In genomic region chr13:62799931-62800436, GRCh38 we compare ENCODE assay signal across 17 cellular contexts.
DNase-seq lines count a peak whose midpoint lies in the region; ATAC-seq, FAIRE-seq and TF ChIP-seq lines count a peak whose summit lies in the region.
"Had no signal": no experiment of that assay in that cellular context is flagged by ENCODE, and none has a peak within 500 bp of the region (broad histone marks: within the 10 kb centered on the region; RNA-seq: fewer than 3 reads in every experiment).

No MANE protein-coding gene starts in this region.

- no peaks in the 10 kb centered on the region for H3K79me2 ChIP-seq in Karpas-422 (ENCODE audit: low read length)
- no peaks in the 10 kb centered on the region for H3K79me2 ChIP-seq in H1 (ENCODE audit: control insufficient read depth in 1 of 2, insufficient read depth in 2 of 2, low read length in 2 of 2)

- CTCF ChIA-PET in H1 (lab: Charles Lee; ENCODE audit: partially characterized antibody): interaction anchor here (0.6 to 0.8 kb wide), 2 partner anchors 13 to 288 kb away, joined by 3 read pairs; no protein-coding TSS in a partner anchor

- no peaks in the 10 kb centered on the region for H3K23me2 ChIP-seq in H1 (ENCODE audit: low read depth, low read length)

- H3K23ac ChIP-seq in H1 (ENCODE audit: insufficient read length): no peak overlapping the region

- POLR2A ChIA-PET in H1 (lab: Charles Lee; ENCODE audit: partially characterized antibody): no interaction called here

- no peaks in the 10 kb centered on the region for H3K27me3 ChIP-seq in Karpas-422 (ENCODE audit: low read length)
- H3K27me3 ChIP-seq in H1 (replicated peaks in 1 of 4; ENCODE audit: control insufficient read depth in 3 of 4, extremely low read depth in 1 of 4, insufficient read depth in 3 of 4, low read length in 3 of 4): no peaks in the 10 kb centered on the region

- no peak overlapping the region for H4K91ac ChIP-seq in H1 (replicated peaks; ENCODE audit: insufficient read length, low read length)

- no peaks in the 10 kb centered on the region for H3K9me3 ChIP-seq in Karpas-422 (ENCODE audit: low read length)
- H3K9me3 ChIP-seq in H1 (ENCODE audit: insufficient read depth in 2 of 2, low read depth in 1 of 2, low read length in 1 of 2): no peaks in the 10 kb centered on the region

- TF ChIP-seq POLR2A in H1 (IDR thresholded peaks at IDR 0.05; ENCODE audit: control extremely low read depth in 1 of 2, low read depth in 2 of 2, low read length in 2 of 2): no peak

- TF ChIP-seq CTCF in H1 (IDR thresholded peaks at IDR 0.05; ENCODE audit: control extremely low read depth in 1 of 3, insufficient read depth in 1 of 3, low read depth in 1 of 3, low read length in 3 of 3) (no peak), omental fat pad (IDR thresholded peaks at IDR 0.05) (no peak), mesothelial cell of epicardium (IDR thresholded peaks at IDR 0.05; ENCODE audit: unreplicated experiment) (no peak)

- H3K4me2 ChIP-seq in Karpas-422 (ENCODE audit: low read depth, low read length, poor library complexity, severe bottlenecking) (no peak overlapping the region), H1 (ENCODE audit: insufficient read depth in 1 of 2, low read depth in 2 of 2, low read length in 2 of 2) (no peak overlapping the region)

- H3K27ac ChIP-seq in Karpas-422 (ENCODE audit: low read length) (no peak overlapping the region), H1 (ENCODE audit: low read depth, low read length) (no peak overlapping the region)

- ATAC-seq in omental fat pad (ENCODE audit: low FRiP score) (peak; percentile 48), GM21515 (IDR thresholded peaks at IDR 0.05; ENCODE audit: unreplicated experiment) (no peak)
- ATAC-seq: HepG2 had no signal

- no peaks in the 10 kb centered on the region for H3K9me3 Mint-ChIP-seq in mesothelial cell of epicardium
- H3K9me3 Mint-ChIP-seq: CD4-positive, alpha-beta T cell had no signal

- no peaks in the 10 kb centered on the region for H3K36me3 ChIP-seq in Karpas-422 (ENCODE audit: insufficient read depth, low read length)
- no peaks in the 10 kb centered on the region for H3K36me3 ChIP-seq in H1 (ENCODE audit: control insufficient read depth in 2 of 4, insufficient read depth in 4 of 4, low read length in 3 of 4)

- H2BK120ac ChIP-seq in H1 (replicated peaks; ENCODE audit: low read depth, low read length): no peak overlapping the region

- H2BK15ac ChIP-seq in H1 (ENCODE audit: low read length): no peak overlapping the region

- no peak overlapping the region for H3K9ac ChIP-seq in Karpas-422 (ENCODE audit: low read length)
- H3K9ac ChIP-seq in H1 (replicated peaks in 1 of 4; ENCODE audit: extremely low read depth in 1 of 4, low read depth in 3 of 4, low read length in 3 of 4): no peak overlapping the region

- H2BK20ac ChIP-seq in H1 (ENCODE audit: low read length): no peak overlapping the region

- no peaks in the 10 kb centered on the region for H3K4me1 Mint-ChIP-seq in mesothelial cell of epicardium
- H3K4me1 Mint-ChIP-seq: B cell had no signal

- H2BK12ac ChIP-seq in H1 (ENCODE audit: low read depth, low read length): no peak overlapping the region

- H3K14ac ChIP-seq in H1 (ENCODE audit: insufficient read length): no peak overlapping the region

- TF ChIP-seq RAD21 in H1 (IDR thresholded peaks at IDR 0.05 in 1 of 2, conservative IDR thresholded peaks at IDR 0.05 in 1 of 2; ENCODE audit: low read depth in 2 of 2, low read length in 2 of 2): no peak

- H3K4me3 ChIP-seq in Karpas-422 (ENCODE audit: low read length): no peak overlapping the region
- H3K4me3 ChIP-seq in H1 (ENCODE audit: extremely low read depth in 1 of 4, insufficient read depth in 2 of 4, low read depth in 3 of 4, low read length in 4 of 4): no peak overlapping the region

- H3K4me1 ChIP-seq in Karpas-422 (ENCODE audit: low read length) (no peaks in the 10 kb centered on the region), H1 (replicated peaks in 1 of 4; ENCODE audit: control insufficient read depth in 3 of 4, insufficient read depth in 4 of 4, low read length in 3 of 4) (no peaks in the 10 kb centered on the region)

- no peak overlapping the region for H3K56ac ChIP-seq in H1 (replicated peaks; ENCODE audit: insufficient read length, low read depth, low read length)

- H3K27me3 Mint-ChIP-seq in mesothelial cell of epicardium (ENCODE audit: low read depth): no peaks in the 10 kb centered on the region
- H3K27me3 Mint-ChIP-seq: B cell; CD4-positive, alpha-beta T cell had no signal

- H2AK5ac ChIP-seq in H1 (ENCODE audit: low read depth, low read length): no peak overlapping the region

- H2AFZ ChIP-seq in Karpas-422 (ENCODE audit: low read length): peak overlapping the region; percentile 65; the same call in 1 of the 2 replicates
- H2AFZ ChIP-seq in H1 (ENCODE audit: low read length): 0 out of 2 replicates have a peak overlapping the region, but pooled peaks have one; percentile 7

- no peaks in the 10 kb centered on the region for H3K9me2 ChIP-seq in Karpas-422 (replicated peaks; ENCODE audit: insufficient read depth, low read length)

- peak; percentile 6 for DNase-seq in ELR (ENCODE audit: low read depth)
- no peak for DNase-seq in Karpas-422
- no peak for DNase-seq in H1 (ENCODE audit: low read depth in 1 of 2, low spot score in 2 of 2)
- no peak for DNase-seq in omental fat pad (ENCODE audit: low spot score)
- no peak for DNase-seq in islet precursor cell
- no peak for DNase-seq in NCI-H1105 treated with DMSO at 0.1 percent for 48 hours (lab: John Stamatoyannopoulos, UW)
- DNase-seq in mesothelial cell of epicardium (ENCODE audit: low spot score in 2 of 2, unreplicated experiment in 2 of 2): no peak
- DNase-seq: CD4-positive, alpha-beta T cell; DMS79 had no signal

- TF ChIP-seq EP300 in H1 (IDR thresholded peaks at IDR 0.05; ENCODE audit: borderline replicate concordance in 1 of 2, low read depth in 2 of 2, low read length in 2 of 2): no peak

- WGBS in H1 (ENCODE audit: extremely low coverage in 1 of 2, insufficient coverage in 1 of 2, insufficient read length in 1 of 2, insufficient replicate concordance in 2 of 2, low coverage in 1 of 2, low lambda C conversion rate in 2 of 2, missing lambda C conversion rate in 1 of 2), 2 experiments: 92% methylated on average over 5 of the region's 5 CpGs; no CpG with 5 or more reads in 1 of the 2 experiments

- no peaks in the 10 kb centered on the region for H3K36me3 Mint-ChIP-seq in mesothelial cell of epicardium

- no peaks in the 10 kb centered on the region for H4K20me1 ChIP-seq in Karpas-422 (ENCODE audit: insufficient read depth, low read depth, low read length)
- no peaks in the 10 kb centered on the region for H4K20me1 ChIP-seq in H1 (replicated peaks in 1 of 2; ENCODE audit: control insufficient read depth in 1 of 2, insufficient read depth in 2 of 2, low read length in 2 of 2)

- H3K27ac Mint-ChIP-seq in mesothelial cell of epicardium: no peak overlapping the region
- H3K27ac Mint-ChIP-seq: B cell; CD4-positive, alpha-beta T cell had no signal

- FAIRE-seq in H1 (lab: Jason Lieb, UNC): no peak
- FAIRE-seq: A204.1, G401.6, GM12891, H54, HepG2, HTR-8/SVneo had no signal

- H4K8ac ChIP-seq in H1 (ENCODE audit: extremely low read depth, insufficient read depth, low read length): no peak overlapping the region

- H3K4me3 Mint-ChIP-seq in mesothelial cell of epicardium: no peak overlapping the region
- H3K4me3 Mint-ChIP-seq: B cell; CD4-positive, alpha-beta T cell had no signal

- no peak overlapping the region for H2BK5ac ChIP-seq in H1 (ENCODE audit: low read depth, low read length)

- H3K4ac ChIP-seq in H1 (replicated peaks; ENCODE audit: insufficient read length, low read depth, low read length): no peak overlapping the region

- no peaks in the 10 kb centered on the region for H3K79me1 ChIP-seq in H1 (ENCODE audit: low read depth, low read length)

- no peak overlapping the region for H3K18ac ChIP-seq in H1 (ENCODE audit: extremely low read depth, low read length)

- no peak overlapping the region for H4K5ac ChIP-seq in H1 (ENCODE audit: insufficient read length, low read depth, low read length)

TF ChIP-seq in H1, 55 proteins besides CTCF, POLR2A, EP300 and RAD21:
- no peak for TF ChIP-seq RXRA (IDR thresholded peaks at IDR 0.05; ENCODE audit: insufficient read depth, low read depth, low read length)
TF ChIP-seq in H1: peak in this region for 0.
